ENCODE assay signal across 28 cellular contexts in the genomic region with DNA sequence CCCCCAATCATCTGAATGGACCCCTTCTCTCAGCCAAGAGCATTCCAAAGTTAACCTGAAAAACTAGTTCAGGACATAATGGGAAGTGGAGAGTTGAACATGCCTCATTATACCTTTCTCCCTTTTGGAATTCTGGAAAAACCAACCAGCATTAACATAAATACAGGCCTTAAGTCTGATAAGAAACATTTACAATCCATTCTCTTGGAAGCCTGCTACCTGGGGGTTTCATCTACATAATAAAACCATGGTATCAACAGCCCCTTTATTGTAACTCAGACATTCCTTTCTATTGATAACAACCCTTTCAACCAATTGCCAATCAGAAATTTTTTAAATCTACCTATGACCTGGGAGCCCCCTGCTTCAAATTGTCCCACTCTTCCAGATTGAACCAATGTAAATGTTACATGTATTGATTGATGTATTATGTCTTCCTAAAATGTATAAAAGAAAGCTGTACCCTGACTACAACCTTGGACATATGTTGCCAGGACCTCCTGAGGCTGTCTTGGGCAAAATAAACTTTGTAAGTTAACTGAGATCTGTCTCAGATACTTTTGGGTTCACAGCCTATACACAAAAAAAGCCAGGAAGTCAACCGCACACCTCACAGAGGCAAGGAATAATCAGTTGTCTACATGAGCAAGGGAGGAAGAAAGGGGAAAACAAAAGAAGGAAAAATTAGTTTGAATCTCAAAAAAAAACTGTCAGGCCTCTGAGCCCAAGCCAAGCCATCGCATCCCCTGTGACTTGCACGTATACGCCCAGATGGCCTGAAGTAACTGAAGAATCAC. TPM values are rescaled to one million over a fixed set of nuclear protein-coding genes. Genes with fewer than 3 reads are reported as not detected.
"Had no signal": no experiment of that assay in that cellular context is flagged by ENCODE, and none has a peak within 500 bp of the region (broad histone marks: within the 10 kb centered on the region; RNA-seq: fewer than 3 reads in every experiment).

No MANE protein-coding gene starts in this region.

- H3K27me3 ChIP-seq: brain microvascular endothelial cell had no signal

- H3K9me3 Mint-ChIP-seq: activated CD4-positive, alpha-beta memory T cell treated with anti-CD3 and anti-CD28 coated beads for 36 hours; activated CD4-positive, alpha-beta T cell treated with anti-CD3 and anti-CD28 coated beads, Interleukin-2, amount 10 ng/mL, durations not matched to agents 7 days and 5 days; activated naive CD4-positive, alpha-beta T cell treated with anti-CD3 and anti-CD28 coated beads, Interleukin-2, amount 10 ng/mL, durations not matched to agents 7 days and 5 days; activated naive CD8-positive, alpha-beta T cell treated with anti-CD3 and anti-CD28 coated beads for 36 hours; activated T-cell treated with anti-CD3 and anti-CD28 coated beads, Interleukin-2, amount 50 U/mL, for 72 hours; activated T-helper 2 cell treated with anti-CD3 and anti-CD28 coated beads, Interferon-gamma antibody, Interleukin-2, Interleukin-4, amounts not matched to agents 10 μg/mL and 5 μg/mL and 100 μg/mL, durations not matched to agents 14 hours and 24 hours and 36 hours; T-cell had no signal

- DNase-seq: activated CD4-positive, alpha-beta memory T cell treated with anti-CD3 and anti-CD28 coated beads for 36 hours; activated CD4-positive, alpha-beta T cell treated with anti-CD3 and anti-CD28 coated beads, Interleukin-2, amount 10 ng/mL, durations not matched to agents 7 days and 5 days; activated CD4-positive, CD25-positive, alpha-beta regulatory T cell; activated CD8-positive, alpha-beta memory T cell treated with anti-CD3 and anti-CD28 coated beads for 24 hours; activated gamma-delta T cell treated with Interleukin-2 at 50 U/mL for 16 hours; activated naive CD4-positive, alpha-beta T cell treated with anti-CD3 and anti-CD28 coated beads, Interleukin-2, amount 10 ng/mL, durations not matched to agents 7 days and 5 days; activated naive CD8-positive, alpha-beta T cell treated with anti-CD3 and anti-CD28 coated beads for 36 hours; activated T-cell treated with anti-CD3 and anti-CD28 coated beads, Interleukin-2, amount 50 U/mL, for 72 hours; brain microvascular endothelial cell; MM.1S; NCI-H1105; NCI-H1436; NCI-H1694 treated with DMSO at 0.1 percent for 48 hours; NCI-H2029 treated with DMSO at 0.1 percent for 48 hours; NCI-H345; NCI-H510A; NCI-H526 treated with DMSO at 0.1 percent for 48 hours; NCI-H82; RPMI8226; T-cell; T-helper 2 cell; T1000 had no signal

- H3K27ac Mint-ChIP-seq: activated CD4-positive, alpha-beta memory T cell treated with anti-CD3 and anti-CD28 coated beads for 36 hours; activated CD4-positive, alpha-beta T cell treated with anti-CD3 and anti-CD28 coated beads, Interleukin-2, amount 10 ng/mL, durations not matched to agents 7 days and 5 days; activated naive CD4-positive, alpha-beta T cell treated with anti-CD3 and anti-CD28 coated beads, Interleukin-2, amount 10 ng/mL, durations not matched to agents 7 days and 5 days; activated naive CD8-positive, alpha-beta T cell treated with anti-CD3 and anti-CD28 coated beads for 36 hours; activated T-cell treated with anti-CD3 and anti-CD28 coated beads, Interleukin-2, amount 50 U/mL, for 72 hours; activated T-helper 2 cell treated with anti-CD3 and anti-CD28 coated beads, Interferon-gamma antibody, Interleukin-2, Interleukin-4, amounts not matched to agents 10 μg/mL and 5 μg/mL and 100 μg/mL, durations not matched to agents 14 hours and 24 hours and 36 hours; T-cell had no signal

- H3K4me3 Mint-ChIP-seq: activated CD4-positive, alpha-beta memory T cell treated with anti-CD3 and anti-CD28 coated beads for 36 hours; activated CD4-positive, alpha-beta T cell treated with anti-CD3 and anti-CD28 coated beads, Interleukin-2, amount 10 ng/mL, durations not matched to agents 7 days and 5 days; activated naive CD4-positive, alpha-beta T cell treated with anti-CD3 and anti-CD28 coated beads, Interleukin-2, amount 10 ng/mL, durations not matched to agents 7 days and 5 days; activated naive CD8-positive, alpha-beta T cell treated with anti-CD3 and anti-CD28 coated beads for 36 hours; activated T-cell treated with anti-CD3 and anti-CD28 coated beads, Interleukin-2, amount 50 U/mL, for 72 hours; T-cell had no signal

- H3K4me1 Mint-ChIP-seq: activated CD4-positive, alpha-beta T cell treated with anti-CD3 and anti-CD28 coated beads, Interleukin-2, amount 10 ng/mL, durations not matched to agents 7 days and 5 days; activated naive CD4-positive, alpha-beta T cell treated with anti-CD3 and anti-CD28 coated beads, Interleukin-2, amount 10 ng/mL, durations not matched to agents 7 days and 5 days had no signal

- H3K4me3 ChIP-seq: cardiac muscle cell, SK-N-MC had no signal

- H3K27me3 Mint-ChIP-seq: activated CD4-positive, alpha-beta memory T cell treated with anti-CD3 and anti-CD28 coated beads for 36 hours; activated CD4-positive, alpha-beta T cell treated with anti-CD3 and anti-CD28 coated beads, Interleukin-2, amount 10 ng/mL, durations not matched to agents 7 days and 5 days; activated naive CD4-positive, alpha-beta T cell treated with anti-CD3 and anti-CD28 coated beads, Interleukin-2, amount 10 ng/mL, durations not matched to agents 7 days and 5 days; activated naive CD8-positive, alpha-beta T cell treated with anti-CD3 and anti-CD28 coated beads for 36 hours; T-cell had no signal

- ATAC-seq: activated T-cell treated with anti-CD3 and anti-CD28 coated beads, Interleukin-2, amount 50 U/mL, for 72 hours; Panc1; Right ventricle myocardium inferior; T-cell had no signal

- H3K36me3 ChIP-seq: brain microvascular endothelial cell, cardiac muscle cell had no signal

- H3K36me3 Mint-ChIP-seq: activated CD4-positive, alpha-beta memory T cell treated with anti-CD3 and anti-CD28 coated beads for 36 hours; activated naive CD4-positive, alpha-beta T cell treated with anti-CD3 and anti-CD28 coated beads, Interleukin-2, amount 10 ng/mL, durations not matched to agents 7 days and 5 days; activated naive CD8-positive, alpha-beta T cell treated with anti-CD3 and anti-CD28 coated beads for 36 hours; T-cell had no signal

RNA-seq across cellular contexts. Expression of a gene that starts 17.6 kb away (rescaled TPM):
- total RNA-seq: activated CD4-positive, alpha-beta memory T cell treated with anti-CD3 and anti-CD28 coated beads for 36 hours; activated CD4-positive, alpha-beta T cell treated with anti-CD3 and anti-CD28 coated beads, Interleukin-2, amount 10 ng/mL, durations not matched to agents 7 days and 5 days; activated naive CD8-positive, alpha-beta T cell treated with anti-CD3 and anti-CD28 coated beads for 36 hours; activated T-cell treated with anti-CD3 and anti-CD28 coated beads, Interleukin-2, amount 50 U/mL, for 72 hours; activated T-helper 2 cell treated with anti-CD3 and anti-CD28 coated beads, Interferon-gamma antibody, Interleukin-2, Interleukin-4, amounts not matched to agents 10 μg/mL and 5 μg/mL and 100 μg/mL, durations not matched to agents 14 hours and 24 hours and 36 hours; cardiac muscle cell; OCI-LY7; T-cell had no signal
